ENCODE assay signal across 1 cellular context in the genomic region with DNA sequence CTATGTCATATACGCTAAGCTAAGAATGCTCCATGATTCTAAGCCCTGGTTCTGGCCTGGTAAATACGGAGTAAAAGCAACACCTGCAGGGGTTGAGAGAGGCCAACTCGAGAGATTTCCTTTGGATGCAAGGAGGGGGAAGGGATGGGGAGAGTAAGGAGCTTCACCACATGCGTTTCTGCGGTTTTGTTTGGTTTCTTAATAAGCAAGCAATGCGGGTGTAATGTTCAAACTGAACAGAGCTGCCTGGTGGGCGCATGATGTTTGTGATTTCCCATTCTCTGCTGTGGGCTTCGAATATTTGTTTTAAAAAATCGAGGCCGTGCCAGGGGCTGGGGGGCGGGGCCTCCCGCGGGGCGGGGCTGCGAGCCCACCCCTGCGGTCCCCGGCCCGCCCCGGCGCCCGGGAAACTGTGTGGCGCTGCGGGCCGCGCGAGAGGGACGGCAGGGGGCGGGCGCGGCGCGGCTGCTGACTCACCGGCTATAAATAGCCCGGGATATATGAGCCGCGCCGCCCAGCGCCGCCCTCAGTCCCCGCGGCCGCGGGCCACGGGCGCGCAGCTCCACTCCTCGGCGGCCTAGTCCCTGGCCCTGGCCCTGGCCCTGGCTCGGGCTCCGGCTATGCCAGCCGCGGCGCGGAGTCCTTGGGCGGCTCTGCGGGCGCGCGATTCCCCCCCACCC.
A peak's percentile ranks its signal among the peaks of the same experiment; 100 is the strongest.
TF ChIP-seq lines count a peak whose summit lies in the region.

No MANE protein-coding gene starts in this region.

TF ChIP-seq in GM12878, 131 proteins besides CTCF, POLR2A, EP300 and RAD21 (continued from another document and continues in another):
- TF ChIP-seq, protein P1, sequence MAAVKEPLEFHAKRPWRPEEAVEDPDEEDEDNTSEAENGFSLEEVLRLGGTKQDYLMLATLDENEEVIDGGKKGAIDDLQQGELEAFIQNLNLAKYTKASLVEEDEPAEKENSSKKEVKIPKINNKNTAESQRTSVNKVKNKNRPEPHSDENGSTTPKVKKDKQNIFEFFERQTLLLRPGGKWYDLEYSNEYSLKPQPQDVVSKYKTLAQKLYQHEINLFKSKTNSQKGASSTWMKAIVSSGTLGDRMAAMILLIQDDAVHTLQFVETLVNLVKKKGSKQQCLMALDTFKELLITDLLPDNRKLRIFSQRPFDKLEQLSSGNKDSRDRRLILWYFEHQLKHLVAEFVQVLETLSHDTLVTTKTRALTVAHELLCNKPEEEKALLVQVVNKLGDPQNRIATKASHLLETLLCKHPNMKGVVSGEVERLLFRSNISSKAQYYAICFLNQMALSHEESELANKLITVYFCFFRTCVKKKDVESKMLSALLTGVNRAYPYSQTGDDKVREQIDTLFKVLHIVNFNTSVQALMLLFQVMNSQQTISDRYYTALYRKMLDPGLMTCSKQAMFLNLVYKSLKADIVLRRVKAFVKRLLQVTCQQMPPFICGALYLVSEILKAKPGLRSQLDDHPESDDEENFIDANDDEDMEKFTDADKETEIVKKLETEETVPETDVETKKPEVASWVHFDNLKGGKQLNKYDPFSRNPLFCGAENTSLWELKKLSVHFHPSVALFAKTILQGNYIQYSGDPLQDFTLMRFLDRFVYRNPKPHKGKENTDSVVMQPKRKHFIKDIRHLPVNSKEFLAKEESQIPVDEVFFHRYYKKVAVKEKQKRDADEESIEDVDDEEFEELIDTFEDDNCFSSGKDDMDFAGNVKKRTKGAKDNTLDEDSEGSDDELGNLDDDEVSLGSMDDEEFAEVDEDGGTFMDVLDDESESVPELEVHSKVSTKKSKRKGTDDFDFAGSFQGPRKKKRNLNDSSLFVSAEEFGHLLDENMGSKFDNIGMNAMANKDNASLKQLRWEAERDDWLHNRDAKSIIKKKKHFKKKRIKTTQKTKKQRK (IDR thresholded peaks at IDR 0.05; ENCODE audit: low read depth, low read length) = no peak
- no peak for TF ChIP-seq YBX1 (IDR thresholded peaks at IDR 0.05)
- TF ChIP-seq SIN3A (IDR thresholded peaks at IDR 0.05; ENCODE audit: low read depth, low read length) = peak; percentile 60
- TF ChIP-seq SUPT20H (IDR thresholded peaks at IDR 0.05; ENCODE audit: borderline replicate concordance, control insufficient read depth, low read depth, low read length) = no peak
- TF ChIP-seq IKZF2 (IDR thresholded peaks at IDR 0.05) = peak in 1 of 2 experiments; percentile 46; a peak in 1 of 4 replicates
- TF ChIP-seq IKZF1 (conservative IDR thresholded peaks at IDR 0.05) = peak; percentile 59
- TF ChIP-seq POLR2AphosphoS5 (IDR thresholded peaks at IDR 0.05; ENCODE audit: low read length) = peak; percentile 99
- TF ChIP-seq, protein P2, sequence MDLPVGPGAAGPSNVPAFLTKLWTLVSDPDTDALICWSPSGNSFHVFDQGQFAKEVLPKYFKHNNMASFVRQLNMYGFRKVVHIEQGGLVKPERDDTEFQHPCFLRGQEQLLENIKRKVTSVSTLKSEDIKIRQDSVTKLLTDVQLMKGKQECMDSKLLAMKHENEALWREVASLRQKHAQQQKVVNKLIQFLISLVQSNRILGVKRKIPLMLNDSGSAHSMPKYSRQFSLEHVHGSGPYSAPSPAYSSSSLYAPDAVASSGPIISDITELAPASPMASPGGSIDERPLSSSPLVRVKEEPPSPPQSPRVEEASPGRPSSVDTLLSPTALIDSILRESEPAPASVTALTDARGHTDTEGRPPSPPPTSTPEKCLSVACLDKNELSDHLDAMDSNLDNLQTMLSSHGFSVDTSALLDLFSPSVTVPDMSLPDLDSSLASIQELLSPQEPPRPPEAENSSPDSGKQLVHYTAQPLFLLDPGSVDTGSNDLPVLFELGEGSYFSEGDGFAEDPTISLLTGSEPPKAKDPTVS (IDR thresholded peaks at IDR 0.05; ENCODE audit: low read depth, low read length) = no peak
- no peak for TF ChIP-seq NRF1 (conservative IDR thresholded peaks at IDR 0.05; ENCODE audit: low read depth, low read length)
- no peak for TF ChIP-seq PAX8 (IDR thresholded peaks at IDR 0.05)
- no peak for TF ChIP-seq ATF7 (IDR thresholded peaks at IDR 0.05; ENCODE audit: low read depth)
- TF ChIP-seq CREM (IDR thresholded peaks at IDR 0.05; ENCODE audit: low read depth) = peak; percentile 12; the same call in 1 of the 2 replicates
- TF ChIP-seq ASH2L (IDR thresholded peaks at IDR 0.05; ENCODE audit: borderline replicate concordance, low read depth) = no peak
- peak; percentile 99 for TF ChIP-seq PML (IDR thresholded peaks at IDR 0.05; ENCODE audit: low read length)
- TF ChIP-seq, protein P3, sequence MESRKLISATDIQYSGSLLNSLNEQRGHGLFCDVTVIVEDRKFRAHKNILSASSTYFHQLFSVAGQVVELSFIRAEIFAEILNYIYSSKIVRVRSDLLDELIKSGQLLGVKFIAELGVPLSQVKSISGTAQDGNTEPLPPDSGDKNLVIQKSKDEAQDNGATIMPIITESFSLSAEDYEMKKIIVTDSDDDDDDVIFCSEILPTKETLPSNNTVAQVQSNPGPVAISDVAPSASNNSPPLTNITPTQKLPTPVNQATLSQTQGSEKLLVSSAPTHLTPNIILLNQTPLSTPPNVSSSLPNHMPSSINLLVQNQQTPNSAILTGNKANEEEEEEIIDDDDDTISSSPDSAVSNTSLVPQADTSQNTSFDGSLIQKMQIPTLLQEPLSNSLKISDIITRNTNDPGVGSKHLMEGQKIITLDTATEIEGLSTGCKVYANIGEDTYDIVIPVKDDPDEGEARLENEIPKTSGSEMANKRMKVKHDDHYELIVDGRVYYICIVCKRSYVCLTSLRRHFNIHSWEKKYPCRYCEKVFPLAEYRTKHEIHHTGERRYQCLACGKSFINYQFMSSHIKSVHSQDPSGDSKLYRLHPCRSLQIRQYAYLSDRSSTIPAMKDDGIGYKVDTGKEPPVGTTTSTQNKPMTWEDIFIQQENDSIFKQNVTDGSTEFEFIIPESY (IDR thresholded peaks at IDR 0.05) = no peak
- no peak for TF ChIP-seq TARDBP (IDR thresholded peaks at IDR 0.05; ENCODE audit: borderline replicate concordance)
- TF ChIP-seq ZZZ3 (IDR thresholded peaks at IDR 0.05; ENCODE audit: control insufficient read depth, insufficient read length, low read depth) = no peak
- no peak for TF ChIP-seq IRF4 (IDR thresholded peaks at IDR 0.05; ENCODE audit: low read depth, low read length)
- no peak; the same call in 1 of the 2 replicates for TF ChIP-seq ZBTB11 (CRISPR knock-in tag; IDR thresholded peaks at IDR 0.05)
- no peak for TF ChIP-seq GABPA (IDR thresholded peaks at IDR 0.05; ENCODE audit: low read depth)
- TF ChIP-seq CBX3 (IDR thresholded peaks at IDR 0.05; ENCODE audit: borderline replicate concordance, low read depth) = no peak
- TF ChIP-seq SUZ12 (IDR thresholded peaks at IDR 0.05; ENCODE audit: unreplicated experiment) = no peak
- peak; percentile 93 for TF ChIP-seq TAF1 (IDR thresholded peaks at IDR 0.05; ENCODE audit: borderline replicate concordance, low read depth, low read length)
- TF ChIP-seq RBBP5 (conservative IDR thresholded peaks at IDR 0.05) = no peak
- TF ChIP-seq FOXM1 (IDR thresholded peaks at IDR 0.05; ENCODE audit: low read depth, low read length) = no peak
- peak; percentile 58; the same call in 1 of the 2 replicates for TF ChIP-seq CBFB (IDR thresholded peaks at IDR 0.05; ENCODE audit: low read depth)
- TF ChIP-seq KLF5 (IDR thresholded peaks at IDR 0.05; ENCODE audit: partially characterized antibody) = no peak
- peak; percentile 29; the same call in 1 of the 2 replicates for TF ChIP-seq CHD1 (IDR thresholded peaks at IDR 0.05; ENCODE audit: low read depth, low read length)
- TF ChIP-seq CREB1 (IDR thresholded peaks at IDR 0.05; ENCODE audit: low read depth) = peak; percentile 66
- TF ChIP-seq CBX5 (IDR thresholded peaks at IDR 0.05; ENCODE audit: low read depth) = no peak
- TF ChIP-seq TCF12 (IDR thresholded peaks at IDR 0.05; ENCODE audit: low read depth, low read length) = no peak
- peak; percentile 67; the same call in 1 of the 2 replicates for TF ChIP-seq JUND (IDR thresholded peaks at IDR 0.05; ENCODE audit: low read depth, low read length)
- TF ChIP-seq USF1 (IDR thresholded peaks at IDR 0.05; ENCODE audit: borderline replicate concordance, extremely low read length, insufficient read depth, low read depth, low read length) = no peak
- peak; percentile 98 for TF ChIP-seq TCF3 (IDR thresholded peaks at IDR 0.05; ENCODE audit: borderline replicate concordance, insufficient read depth, low read depth, low read length)
- TF ChIP-seq, protein P4, sequence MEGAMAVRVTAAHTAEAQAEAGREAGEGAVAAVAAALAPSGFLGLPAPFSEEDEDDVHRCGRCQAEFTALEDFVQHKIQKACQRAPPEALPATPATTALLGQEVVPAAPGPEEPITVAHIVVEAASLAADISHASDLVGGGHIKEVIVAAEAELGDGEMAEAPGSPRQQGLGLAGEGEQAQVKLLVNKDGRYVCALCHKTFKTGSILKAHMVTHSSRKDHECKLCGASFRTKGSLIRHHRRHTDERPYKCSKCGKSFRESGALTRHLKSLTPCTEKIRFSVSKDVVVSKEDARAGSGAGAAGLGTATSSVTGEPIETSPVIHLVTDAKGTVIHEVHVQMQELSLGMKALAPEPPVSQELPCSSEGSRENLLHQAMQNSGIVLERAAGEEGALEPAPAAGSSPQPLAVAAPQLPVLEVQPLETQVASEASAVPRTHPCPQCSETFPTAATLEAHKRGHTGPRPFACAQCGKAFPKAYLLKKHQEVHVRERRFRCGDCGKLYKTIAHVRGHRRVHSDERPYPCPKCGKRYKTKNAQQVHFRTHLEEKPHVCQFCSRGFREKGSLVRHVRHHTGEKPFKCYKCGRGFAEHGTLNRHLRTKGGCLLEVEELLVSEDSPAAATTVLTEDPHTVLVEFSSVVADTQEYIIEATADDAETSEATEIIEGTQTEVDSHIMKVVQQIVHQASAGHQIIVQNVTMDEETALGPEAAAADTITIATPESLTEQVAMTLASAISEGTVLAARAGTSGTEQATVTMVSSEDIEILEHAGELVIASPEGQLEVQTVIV (IDR thresholded peaks at IDR 0.05; ENCODE audit: borderline replicate concordance, partially characterized antibody) = no peak
- TF ChIP-seq, protein P5, sequence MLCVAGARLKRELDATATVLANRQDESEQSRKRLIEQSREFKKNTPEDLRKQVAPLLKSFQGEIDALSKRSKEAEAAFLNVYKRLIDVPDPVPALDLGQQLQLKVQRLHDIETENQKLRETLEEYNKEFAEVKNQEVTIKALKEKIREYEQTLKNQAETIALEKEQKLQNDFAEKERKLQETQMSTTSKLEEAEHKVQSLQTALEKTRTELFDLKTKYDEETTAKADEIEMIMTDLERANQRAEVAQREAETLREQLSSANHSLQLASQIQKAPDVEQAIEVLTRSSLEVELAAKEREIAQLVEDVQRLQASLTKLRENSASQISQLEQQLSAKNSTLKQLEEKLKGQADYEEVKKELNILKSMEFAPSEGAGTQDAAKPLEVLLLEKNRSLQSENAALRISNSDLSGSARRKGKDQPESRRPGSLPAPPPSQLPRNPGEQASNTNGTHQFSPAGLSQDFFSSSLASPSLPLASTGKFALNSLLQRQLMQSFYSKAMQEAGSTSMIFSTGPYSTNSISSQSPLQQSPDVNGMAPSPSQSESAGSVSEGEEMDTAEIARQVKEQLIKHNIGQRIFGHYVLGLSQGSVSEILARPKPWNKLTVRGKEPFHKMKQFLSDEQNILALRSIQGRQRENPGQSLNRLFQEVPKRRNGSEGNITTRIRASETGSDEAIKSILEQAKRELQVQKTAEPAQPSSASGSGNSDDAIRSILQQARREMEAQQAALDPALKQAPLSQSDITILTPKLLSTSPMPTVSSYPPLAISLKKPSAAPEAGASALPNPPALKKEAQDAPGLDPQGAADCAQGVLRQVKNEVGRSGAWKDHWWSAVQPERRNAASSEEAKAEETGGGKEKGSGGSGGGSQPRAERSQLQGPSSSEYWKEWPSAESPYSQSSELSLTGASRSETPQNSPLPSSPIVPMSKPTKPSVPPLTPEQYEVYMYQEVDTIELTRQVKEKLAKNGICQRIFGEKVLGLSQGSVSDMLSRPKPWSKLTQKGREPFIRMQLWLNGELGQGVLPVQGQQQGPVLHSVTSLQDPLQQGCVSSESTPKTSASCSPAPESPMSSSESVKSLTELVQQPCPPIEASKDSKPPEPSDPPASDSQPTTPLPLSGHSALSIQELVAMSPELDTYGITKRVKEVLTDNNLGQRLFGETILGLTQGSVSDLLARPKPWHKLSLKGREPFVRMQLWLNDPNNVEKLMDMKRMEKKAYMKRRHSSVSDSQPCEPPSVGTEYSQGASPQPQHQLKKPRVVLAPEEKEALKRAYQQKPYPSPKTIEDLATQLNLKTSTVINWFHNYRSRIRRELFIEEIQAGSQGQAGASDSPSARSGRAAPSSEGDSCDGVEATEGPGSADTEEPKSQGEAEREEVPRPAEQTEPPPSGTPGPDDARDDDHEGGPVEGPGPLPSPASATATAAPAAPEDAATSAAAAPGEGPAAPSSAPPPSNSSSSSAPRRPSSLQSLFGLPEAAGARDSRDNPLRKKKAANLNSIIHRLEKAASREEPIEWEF (IDR thresholded peaks at IDR 0.05; ENCODE audit: insufficient replicate concordance, low read depth, low read length) = peak; percentile 10
- no peak for TF ChIP-seq TCF7 (IDR thresholded peaks at IDR 0.05; ENCODE audit: borderline replicate concordance)
